Comparison of ENCODE assay signal across 8 cellular contexts in the genomic region with DNA sequence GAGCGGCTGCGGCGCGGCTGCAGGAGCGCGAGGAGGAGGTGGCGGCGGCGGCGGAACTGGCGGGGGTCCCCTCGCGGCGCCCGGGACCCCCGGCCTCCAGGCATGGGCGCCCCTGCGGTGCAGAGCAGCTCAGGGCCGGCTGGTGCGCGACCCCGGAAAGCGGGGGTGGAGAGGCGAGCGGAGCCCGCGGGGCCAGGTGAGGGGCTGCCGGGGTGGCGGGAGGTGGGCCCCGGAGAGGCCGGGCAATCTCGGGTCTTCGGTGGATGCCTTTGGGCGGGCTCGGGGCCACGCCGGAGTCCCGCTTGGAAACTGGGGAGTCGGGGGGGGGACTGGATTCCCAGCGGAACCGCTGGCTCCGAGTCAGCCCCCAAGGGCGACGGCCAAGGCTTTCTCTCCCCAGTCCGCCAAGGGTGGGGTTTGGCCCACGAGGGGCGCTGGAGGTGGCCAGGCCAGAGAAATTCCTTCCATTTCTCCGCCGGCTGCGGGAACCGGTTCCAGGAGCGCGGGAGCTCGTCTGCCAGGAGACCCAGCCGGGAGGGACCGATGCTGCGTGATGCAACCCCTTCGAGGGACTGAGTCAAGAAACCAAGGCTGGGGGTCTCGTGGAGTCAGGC. TPM values are rescaled to one million over a fixed set of nuclear protein-coding genes. Genes with fewer than 3 reads are reported as not detected.
DNase-seq lines count a peak whose midpoint lies in the region; ATAC-seq and TF ChIP-seq lines count a peak whose summit lies in the region.

No MANE protein-coding gene starts in this region.

- no peaks in the 10 kb centered on the region for H3K9me3 Mint-ChIP-seq in neural crest cell

- H3K9me3 ChIP-seq in esophagus (ENCODE audit: control insufficient read depth in 2 of 2, insufficient read depth in 1 of 2, low read depth in 1 of 2, low read length in 1 of 2), result no peaks in the 10 kb centered on the region

- POLR2A ChIA-PET in RWPE1 (lab: Yijun Ruan, JAX; ENCODE audit: low non-redundant PET), result no interaction called here

- ATAC-seq in GM21528 (IDR thresholded peaks at IDR 0.05; ENCODE audit: low FRiP score, unreplicated experiment) (no peak), HG03442 (IDR thresholded peaks at IDR 0.05; ENCODE audit: unreplicated experiment) (no peak)

- peaks cover 57% of the 10 kb centered on the region for H3K4me1 Mint-ChIP-seq in neural crest cell

- peaks cover 0 to 3% of the 10 kb centered on the region in 2 donors for H3K36me3 ChIP-seq in esophagus (ENCODE audit: control insufficient read depth in 2 of 2, insufficient read depth in 2 of 2, low read length in 1 of 2)

- H3K27me3 ChIP-seq in esophagus (ENCODE audit: control insufficient read depth in 1 of 2, insufficient read depth in 2 of 2, low read length in 2 of 2), result no peaks in the 10 kb centered on the region

- H3K27ac Mint-ChIP-seq in neural crest cell (ENCODE audit: unreplicated experiment), result peak overlapping the region; percentile 97

- TF ChIP-seq CTCF in RWPE1 (conservative IDR thresholded peaks at IDR 0.05; ENCODE audit: low read depth) (no peak), neural crest cell (conservative IDR thresholded peaks at IDR 0.05) (no peak)

- peaks cover 6% of the 10 kb centered on the region for H3K27me3 Mint-ChIP-seq in neural crest cell (ENCODE audit: low read depth)

- peak overlapping the region; percentile 41 to 54 for H3K4me3 ChIP-seq in esophagus (ENCODE audit: low read depth in 1 of 2, low read length in 2 of 2)

- 2% methylated on average over 49 to 59 of the region's 59 CpGs for WGBS in esophagus, 2 donors

- CTCF ChIA-PET in RWPE1 (lab: Yijun Ruan, JAX), result interaction anchor here (3.1 kb wide), 1 partner anchor 12 kb away, joined by 13 read pairs; no protein-coding TSS in a partner anchor

- H3K27ac ChIP-seq in RWPE1 (0 out of 2 replicates have a peak overlapping the region, but pooled peaks have one; percentile 51), esophagus (ENCODE audit: low read depth in 2 of 2, low read length in 1 of 2) (peak overlapping the region; percentile 81 to 85)

- H3K36me3 Mint-ChIP-seq in neural crest cell (ENCODE audit: low read depth), result no peaks in the 10 kb centered on the region

- peaks cover 7 to 11% of the 10 kb centered on the region in 2 donors for H3K4me1 ChIP-seq in esophagus (ENCODE audit: control insufficient read depth in 2 of 2, insufficient read depth in 2 of 2, low read length in 1 of 2)

- peak overlapping the region; percentile 97 for H3K4me3 Mint-ChIP-seq in neural crest cell

- DNase-seq in NCI-H345 (lab: John Stamatoyannopoulos, UW) (peak; percentile 14), NCI-H345 treated with DMSO at 0.1 percent for 48 hours (lab: John Stamatoyannopoulos, UW; ENCODE audit: unreplicated experiment) (no peak), RWPE1 (ENCODE audit: low spot score) (no peak), neural crest cell (ENCODE audit: low read depth, low spot score) (no peak)
- no peak for DNase-seq in stimulated activated CD4-positive, alpha-beta T cell treated with anti-CD3 and anti-CD28 coated beads, Interleukin-2, amount 100 ng/mL, for 48 hours

RNA-seq across cellular contexts. Expression of gene NR4A1, which starts 13.9 kb away (rescaled TPM):
- polyA plus RNA-seq in esophagus, result 10 to 100 TPM in 1 of 2 donors, 1 to 10 TPM in 1; 6.3 to 10.6 TPM
- 51.0 and 52.8 TPM in 2 replicates for total RNA-seq in neural crest cell

RNA-seq across cellular contexts. Expression of gene TAMALIN, which starts 30.6 kb away (rescaled TPM):
- polyA plus RNA-seq in esophagus, result 1 to 10 TPM; 6.1 to 7.4 TPM
- total RNA-seq in neural crest cell, result 23.2 and 24.2 TPM in 2 replicates

RNA-seq across cellular contexts. Expression of gene ATG101, which starts 32.4 kb away (rescaled TPM):
- polyA plus RNA-seq in esophagus, result 10 to 100 TPM; 16.3 to 43.0 TPM
- 32.1 and 34.3 TPM in 2 replicates for total RNA-seq in neural crest cell

RNA-seq across cellular contexts. Expression of gene SMIM41, which starts 42.1 kb away (rescaled TPM):
- polyA plus RNA-seq in esophagus, result under 1 TPM; 0.18 to 0.22 TPM
- not detected in 2 replicates for total RNA-seq in neural crest cell
